13 cellular contexts compared by ENCODE assay signal in the genomic region with DNA sequence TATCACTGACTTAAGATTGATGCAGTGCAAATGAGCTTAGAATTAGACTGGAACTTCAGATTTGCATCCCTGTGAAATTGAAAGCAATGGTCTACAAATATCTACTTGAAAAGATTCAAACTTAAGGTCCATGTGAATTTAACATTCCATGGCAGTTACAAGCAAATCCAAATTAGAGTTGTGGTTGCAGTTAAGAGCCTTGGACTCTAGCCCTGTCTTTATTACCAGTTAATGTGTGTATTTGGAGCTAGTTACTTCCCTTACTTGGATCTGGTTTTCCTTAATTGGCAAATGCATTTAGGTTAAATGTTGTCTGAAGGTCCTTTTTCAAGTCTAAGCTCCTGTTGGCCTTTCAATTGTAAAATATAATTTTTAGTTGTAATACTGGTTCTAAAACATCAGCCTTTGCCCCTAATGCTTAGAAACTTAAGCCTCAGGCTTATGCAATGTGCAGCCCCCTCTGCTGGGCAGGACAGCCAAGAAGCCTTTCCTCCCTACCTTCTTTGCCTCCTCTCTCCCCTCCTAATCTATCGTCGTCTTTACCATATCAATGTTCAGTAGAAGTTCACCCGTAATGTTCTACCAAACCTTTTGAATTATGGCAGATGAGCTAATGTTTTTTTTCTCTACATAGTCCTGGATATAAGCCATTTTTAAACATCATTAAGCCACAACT. TPM values are rescaled to one million over a fixed set of nuclear protein-coding genes. Genes with fewer than 3 reads are reported as not detected.
DNase-seq lines count a peak whose midpoint lies in the region; ATAC-seq and TF ChIP-seq lines count a peak whose summit lies in the region.
"Had no signal": no experiment of that assay in that cellular context is flagged by ENCODE, and none has a peak within 500 bp of the region (broad histone marks: within the 10 kb centered on the region; RNA-seq: fewer than 3 reads in every experiment).

No MANE protein-coding gene starts in this region.

- peaks cover 29% of the 10 kb centered on the region for H3K36me3 ChIP-seq in CD8-positive, alpha-beta T cell (ENCODE audit: insufficient read depth, low read length)
- H3K36me3 ChIP-seq in H7 (replicated peaks; ENCODE audit: control insufficient read depth, insufficient read depth, low read length) = peaks cover 5% of the 10 kb centered on the region

- peaks cover 82% of the 10 kb centered on the region for H3K36me3 Mint-ChIP-seq in CD8-positive, alpha-beta T cell
- peaks cover 96% of the 10 kb centered on the region for H3K36me3 Mint-ChIP-seq in activated T-helper 17 cell treated with anti-CD3 and anti-CD28 coated beads, Interleukin-2, amount 50 U/mL, for 72 hours (ENCODE audit: low read depth)

- H3K27ac ChIP-seq in CD8-positive, alpha-beta T cell (ENCODE audit: low read depth, low read length) = no peak overlapping the region

- intact Hi-C loops in CD8-positive, alpha-beta T cell (cut with DNase I, micrococcal nuclease) = loop anchor here in 1 of 2 experiments (2.0 kb wide), 1 partner anchor 13 kb away; no protein-coding TSS in a partner anchor
- intact Hi-C loops in left colon (cut with DNase I, micrococcal nuclease) = no loop called here

- no peak for ATAC-seq in CD8-positive, alpha-beta T cell
- ATAC-seq in activated T-helper 17 cell treated with anti-CD3 and anti-CD28 coated beads, Interleukin-2, amount 50 U/mL, for 72 hours (replicated peaks) = no peak
- ATAC-seq in left colon (peak; percentile 76), GM19463 (IDR thresholded peaks at IDR 0.05; ENCODE audit: unreplicated experiment) (no peak), GM21717 (IDR thresholded peaks at IDR 0.05; ENCODE audit: unreplicated experiment) (no peak), GM21390 (IDR thresholded peaks at IDR 0.05; ENCODE audit: unreplicated experiment) (no peak)

- CTCF ChIA-PET in CD8-positive, alpha-beta T cell (lab: Charles Lee) = interaction anchor here (1.2 to 3.5 kb wide), 3 partner anchors 9 to 59 kb away, joined by 4 to 9 read pairs (median 5); partner anchors contain the start of gene ERMP1

- H3K4me3 Mint-ChIP-seq in CD8-positive, alpha-beta T cell = no peak overlapping the region
- H3K4me3 Mint-ChIP-seq in activated T-helper 17 cell treated with anti-CD3 and anti-CD28 coated beads, Interleukin-2, amount 50 U/mL, for 72 hours = no peak overlapping the region
- H3K4me3 Mint-ChIP-seq: activated CD4-positive, alpha-beta T cell treated with anti-CD3 and anti-CD28 coated beads, Interleukin-2, amount 10 ng/mL, durations not matched to agents 24 days and 14 days had no signal

- H3K27me3 ChIP-seq in CD8-positive, alpha-beta T cell (ENCODE audit: insufficient read depth, low read length) = no peaks in the 10 kb centered on the region
- H3K27me3 ChIP-seq in H7 (ENCODE audit: control insufficient read depth, insufficient read depth, low read length) = no peaks in the 10 kb centered on the region

- no peaks in the 10 kb centered on the region for H3K27me3 Mint-ChIP-seq in CD8-positive, alpha-beta T cell (ENCODE audit: low read depth)
- H3K27me3 Mint-ChIP-seq in activated T-helper 17 cell treated with anti-CD3 and anti-CD28 coated beads, Interleukin-2, amount 50 U/mL, for 72 hours = no peaks in the 10 kb centered on the region
- H3K27me3 Mint-ChIP-seq: activated CD4-positive, alpha-beta T cell treated with anti-CD3 and anti-CD28 coated beads, Interleukin-2, amount 10 ng/mL, durations not matched to agents 24 days and 14 days had no signal

- H3K27ac Mint-ChIP-seq in CD8-positive, alpha-beta T cell = peak overlapping the region; percentile 24
- peak overlapping the region; percentile 60 for H3K27ac Mint-ChIP-seq in activated T-helper 17 cell treated with anti-CD3 and anti-CD28 coated beads, Interleukin-2, amount 50 U/mL, for 72 hours
- H3K27ac Mint-ChIP-seq: activated CD4-positive, alpha-beta T cell treated with anti-CD3 and anti-CD28 coated beads, Interleukin-2, amount 10 ng/mL, durations not matched to agents 24 days and 14 days had no signal

- TF ChIP-seq CTCF in CD8-positive, alpha-beta T cell (IDR thresholded peaks at IDR 0.05) = no peak

- peaks cover 6% of the 10 kb centered on the region for H3K9me3 ChIP-seq in CD8-positive, alpha-beta T cell (ENCODE audit: low read length)

- POLR2A ChIA-PET in CD8-positive, alpha-beta T cell (lab: Charles Lee) = interaction anchor here (0.6 to 1.1 kb wide), 3 partner anchors 17 to 217 kb away, joined by 3 read pairs; no protein-coding TSS in a partner anchor

- DNase-seq in CD8-positive, alpha-beta T cell = no peak
- DNase-seq in H7 (peak; percentile 7), left colon (no peak), SK-N-DZ (ENCODE audit: low spot score) (no peak)
- DNase-seq: activated CD4-positive, alpha-beta T cell treated with anti-CD3 and anti-CD28 coated beads, Interleukin-2, amount 10 ng/mL, durations not matched to agents 24 days and 14 days; activated naive CD4-positive, alpha-beta T cell treated with anti-CD3 and anti-CD28 coated beads, Interleukin-2, amount 50 U/mL, for 16 hours; head of caudate nucleus; MV-4-11; NCI-H526 treated with DMSO at 0.1 percent for 48 hours had no signal

- no peaks in the 10 kb centered on the region for H3K4me1 ChIP-seq in CD8-positive, alpha-beta T cell (ENCODE audit: insufficient read depth, low read length)

- no peak overlapping the region for H3K4me3 ChIP-seq in CD8-positive, alpha-beta T cell (ENCODE audit: low read depth, low read length)
- no peak overlapping the region for H3K4me3 ChIP-seq in H7 (ENCODE audit: insufficient read depth, low read depth, low read length)

- H3K9me3 Mint-ChIP-seq in CD8-positive, alpha-beta T cell = peaks cover 4% of the 10 kb centered on the region
- no peaks in the 10 kb centered on the region for H3K9me3 Mint-ChIP-seq in activated T-helper 17 cell treated with anti-CD3 and anti-CD28 coated beads, Interleukin-2, amount 50 U/mL, for 72 hours

- H3K4me1 Mint-ChIP-seq in CD8-positive, alpha-beta T cell (ENCODE audit: low read depth) = peaks cover 2% of the 10 kb centered on the region
- H3K4me1 Mint-ChIP-seq in activated T-helper 17 cell treated with anti-CD3 and anti-CD28 coated beads, Interleukin-2, amount 50 U/mL, for 72 hours = peaks cover 8% of the 10 kb centered on the region

RNA-seq across cellular contexts. Expression of gene ERMP1, which starts 59.5 kb away (rescaled TPM):
- 1 to 10 TPM; 5.2 to 7.9 TPM for total RNA-seq in CD8-positive, alpha-beta T cell
- total RNA-seq in H7 (2014; rRNA removed; shearing (Covaris generic)) = 12.9 and 18.8 TPM in 2 replicates
- total RNA-seq in activated T-helper 17 cell treated with anti-CD3 and anti-CD28 coated beads, Interleukin-2, amount 50 U/mL, for 72 hours = 10 to 100 TPM; 17.7 to 22.4 TPM
- 10 to 100 TPM; 33.6 to 44.5 TPM for total RNA-seq in left colon
- 3.8 and 5.2 TPM in 2 replicates for polyA plus RNA-seq in SK-N-DZ (2014; cell fraction: cytosol; rRNA removed)
- polyA plus RNA-seq in SK-N-DZ (2014; cell fraction: nucleus; rRNA removed) = 2.7 and 3.0 TPM in 2 replicates
